1 cellular context compared by ENCODE assay signal in the genomic region with DNA sequence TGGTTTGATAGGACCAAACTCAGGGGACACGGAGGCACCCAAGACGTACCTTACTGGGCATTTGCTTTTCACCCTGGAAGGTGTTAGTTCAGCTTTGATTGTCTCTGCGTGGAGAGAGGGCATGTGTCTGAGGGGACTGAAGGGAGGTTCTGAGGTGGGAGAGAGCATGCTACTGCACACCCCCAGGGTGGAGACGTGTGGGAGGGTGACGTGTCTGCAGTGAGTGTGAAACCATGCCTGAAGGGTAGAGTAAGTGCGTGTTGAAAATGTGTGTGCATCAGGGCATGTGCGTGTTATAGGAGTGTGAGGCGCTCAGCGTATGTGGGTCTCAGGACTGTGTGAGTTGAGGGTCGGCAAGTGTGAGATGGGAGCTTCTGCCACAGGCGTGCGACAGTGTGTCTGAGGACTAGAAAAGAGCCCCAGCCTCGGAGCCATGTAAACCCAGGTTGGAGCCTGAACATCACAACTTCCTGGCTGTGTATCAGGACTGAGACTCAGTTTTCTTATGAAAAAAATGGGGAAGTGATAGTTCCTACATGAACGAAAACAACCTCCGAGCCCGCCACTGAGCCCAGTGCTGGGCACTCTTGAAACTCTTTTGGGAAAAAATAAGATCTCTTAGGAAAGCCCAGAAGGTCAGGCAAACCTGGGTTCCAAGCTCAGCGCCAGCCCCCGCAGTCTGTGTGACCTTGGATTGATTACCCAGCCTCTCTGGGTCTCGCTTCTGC.
TF ChIP-seq lines count a peak whose summit lies in the region.

No MANE protein-coding gene starts in this region.

TF ChIP-seq in H1, 55 proteins besides CTCF, POLR2A, EP300 and RAD21 (continued from another document):
- TF ChIP-seq GTF2F1 (IDR thresholded peaks at IDR 0.05; ENCODE audit: borderline replicate concordance, low read depth, low read length) = no peak
- TF ChIP-seq SUZ12 (IDR thresholded peaks at IDR 0.05; ENCODE audit: low read length) = no peak
- TF ChIP-seq JUND (IDR thresholded peaks at IDR 0.05; ENCODE audit: low read length) = no peak
- TF ChIP-seq SP4 (IDR thresholded peaks at IDR 0.05; ENCODE audit: low read length) = no peak
- no peak for TF ChIP-seq NANOG (IDR thresholded peaks at IDR 0.05; ENCODE audit: insufficient read depth, low read depth, low read length, poor library complexity, severe bottlenecking)
- TF ChIP-seq HDAC6 (IDR thresholded peaks at IDR 0.05; ENCODE audit: low read depth, low read length) = no peak
- TF ChIP-seq BACH1 (IDR thresholded peaks at IDR 0.05; ENCODE audit: low read length) = no peak
- no peak for TF ChIP-seq SIX5 (IDR thresholded peaks at IDR 0.05; ENCODE audit: low read depth, low read length)
- TF ChIP-seq HDAC2 (IDR thresholded peaks at IDR 0.05; ENCODE audit: borderline replicate concordance in 1 of 2, low read depth in 2 of 2, low read length in 2 of 2) = no peak
- TF ChIP-seq SAP30 (IDR thresholded peaks at IDR 0.05; ENCODE audit: insufficient read depth, insufficient replicate concordance, low read length) = no peak
- no peak for TF ChIP-seq ZNF274 (IDR thresholded peaks at IDR 0.05; ENCODE audit: borderline replicate concordance, extremely low read depth, low read length)
- TF ChIP-seq CBX5 (IDR thresholded peaks at IDR 0.05; ENCODE audit: low read depth, low read length) = no peak
